1 cellular context compared by ENCODE assay signal in genomic region chr18:29862824-29863223, GRCh38.
TF ChIP-seq lines count a peak whose summit lies in the region.

No MANE protein-coding gene starts in this region.

TF ChIP-seq in H1, 55 proteins besides CTCF, POLR2A, EP300 and RAD21:
- TF ChIP-seq ATF3 (IDR thresholded peaks at IDR 0.05; ENCODE audit: insufficient read depth, low read depth, low read length) (no peak), TAF1 (IDR thresholded peaks at IDR 0.05; ENCODE audit: low read depth, low read length) (no peak), NANOG (IDR thresholded peaks at IDR 0.05; ENCODE audit: insufficient read depth, low read depth, low read length, poor library complexity, severe bottlenecking) (peak; percentile 92), BACH1 (IDR thresholded peaks at IDR 0.05; ENCODE audit: low read length) (no peak), SP4 (IDR thresholded peaks at IDR 0.05; ENCODE audit: low read length) (no peak), BCL11A (IDR thresholded peaks at IDR 0.05; ENCODE audit: low read depth in 2 of 2, low read length in 2 of 2) (peak in 1 of 2 experiments; percentile 45), CHD7 (IDR thresholded peaks at IDR 0.05; ENCODE audit: insufficient replicate concordance, low read length) (peak; percentile 34)
TF ChIP-seq in H1: peak in this region for 3.
